Comparison of ENCODE assay signal across 28 cellular contexts in genomic region chr14:74380172-74380571, GRCh38. TPM values are rescaled to one million over a fixed set of nuclear protein-coding genes. Genes with fewer than 3 reads are reported as not detected.
DNase-seq lines count a peak whose midpoint lies in the region; FAIRE-seq and TF ChIP-seq lines count a peak whose summit lies in the region.
"Had no signal": no experiment of that assay in that cellular context is flagged by ENCODE, and none has a peak within 500 bp of the region (broad histone marks: within the 10 kb centered on the region; RNA-seq: fewer than 3 reads in every experiment).

No MANE protein-coding gene starts in this region.

- peaks cover 33% of the 10 kb centered on the region for H3K27me3 Mint-ChIP-seq in MCF 10A (ENCODE audit: insufficient read depth, unreplicated experiment)

- no peak overlapping the region for H3K27ac Mint-ChIP-seq in MCF 10A (ENCODE audit: low read depth, unreplicated experiment)
- H3K27ac Mint-ChIP-seq: CD4-positive, alpha-beta memory T cell had no signal

- no peak overlapping the region for H3K27ac ChIP-seq in mammary epithelial cell (ENCODE audit: insufficient read depth, low read depth, low read length)
- H3K27ac ChIP-seq: 22Rv1; BLaER1 treated with 17β-estradiol and CSF1 and Interleukin-3, amounts not matched to agents 10 nM and 100 nM; HL-60 had no signal

- no peaks in the 10 kb centered on the region for H4K20me1 ChIP-seq in mammary epithelial cell (ENCODE audit: insufficient read depth, low read length)
- H4K20me1 ChIP-seq: BLaER1 treated with 17β-estradiol and CSF1 and Interleukin-3, amounts not matched to agents 10 nM and 100 nM had no signal

- no peaks in the 10 kb centered on the region for H3K36me3 Mint-ChIP-seq in MCF 10A (ENCODE audit: insufficient read depth, unreplicated experiment)
- H3K36me3 Mint-ChIP-seq: CD4-positive, alpha-beta memory T cell had no signal

- dilution Hi-C loops in mammary epithelial cell (cut with HindIII; ENCODE audit: low sequenced_read_pairs): no loop called here

- no peak overlapping the region for H2AFZ ChIP-seq in mammary epithelial cell (ENCODE audit: low read depth, low read length)

- 79% methylated on average over 9 of the region's 9 CpGs for WGBS in mammary epithelial cell (ENCODE audit: low coverage, missing lambda C conversion rate)

- H3K27me3 ChIP-seq in mammary epithelial cell (ENCODE audit: insufficient read depth, low read length) (no peaks in the 10 kb centered on the region), adipocyte (replicated peaks; ENCODE audit: control insufficient read depth, insufficient read depth, low read length) (peaks cover 12% of the 10 kb centered on the region)
- H3K27me3 ChIP-seq: BLaER1 treated with 17β-estradiol and CSF1 and Interleukin-3, amounts not matched to agents 10 nM and 100 nM had no signal

- in situ Hi-C loops in mammary epithelial cell (cut with MboI; ENCODE audit: low sequenced_read_pairs in 2 of 2): no loop called here

- H3K9ac ChIP-seq in mammary epithelial cell (ENCODE audit: insufficient read depth, low read length) (no peak overlapping the region), adipocyte (ENCODE audit: low read length) (no peak overlapping the region)
- H3K9ac ChIP-seq: BLaER1 treated with 17β-estradiol and CSF1 and Interleukin-3, amounts not matched to agents 10 nM and 100 nM had no signal

- H3K4me3 ChIP-seq in mammary epithelial cell (replicated peaks in 1 of 3; ENCODE audit: insufficient read depth in 1 of 3, low read depth in 2 of 3, low read length in 3 of 3): no peak overlapping the region
- H3K4me3 ChIP-seq in adipocyte (ENCODE audit: low read length): no peak overlapping the region
- H3K4me3 ChIP-seq in foreskin fibroblast (ENCODE audit: low read depth in 1 of 2, low read length in 2 of 2): no peak overlapping the region
- H3K4me3 ChIP-seq: BLaER1 treated with 17β-estradiol and CSF1 and Interleukin-3, amounts not matched to agents 10 nM and 100 nM had no signal

- TF ChIP-seq CTCF in MCF 10A (IDR thresholded peaks at IDR 0.05; ENCODE audit: unreplicated experiment) (no peak), mammary epithelial cell (conservative IDR thresholded peaks at IDR 0.05 in 1 of 2, IDR thresholded peaks at IDR 0.05 in 1 of 2; ENCODE audit: extremely low read depth in 1 of 2, insufficient read depth in 1 of 2, low read depth in 1 of 2, low read length in 2 of 2) (no peak), foreskin fibroblast (IDR thresholded peaks at IDR 0.05; ENCODE audit: low read depth, low read length) (no peak)

- no peak overlapping the region for H3K4me3 Mint-ChIP-seq in MCF 10A (ENCODE audit: unreplicated experiment)
- H3K4me3 Mint-ChIP-seq: CD4-positive, alpha-beta memory T cell; H9 had no signal

- intact Hi-C loops in MCF 10A (cut with micrococcal nuclease): no loop called here
- intact Hi-C loops in mammary epithelial cell (cut with micrococcal nuclease): no loop called here

- H3K79me2 ChIP-seq in mammary epithelial cell (ENCODE audit: insufficient read depth, low read length): no peaks in the 10 kb centered on the region

- no peaks in the 10 kb centered on the region for H3K9me3 Mint-ChIP-seq in MCF 10A (ENCODE audit: unreplicated experiment)
- H3K9me3 Mint-ChIP-seq: H9 had no signal

- DNase-seq in MCF 10A (ENCODE audit: unreplicated experiment) (peak; percentile 71), mammary epithelial cell (no peak), adipocyte (ENCODE audit: low read depth) (peak; percentile 19), foreskin fibroblast (peak; percentile 14 to 41), urothelium cell line (ENCODE audit: low spot score) (no peak), activated T-cell treated with anti-CD3 and anti-CD28 coated beads for 4 hours (no peak), T-helper 9 cell (no peak)
- DNase-seq in activated T-cell treated with anti-CD3 and anti-CD28 coated beads, Interleukin-2, amount 50 U/mL, for 48 hours: no peak
- DNase-seq: ACHN; Caco-2; CD4-positive, alpha-beta memory T cell; DMS 273 treated with DMSO at 0.1 percent for 48 hours; DND-41; H9; Karpas-422; NCI-H1048; NCI-H1436 treated with DMSO at 0.1 percent for 48 hours; NCI-H2029 treated with DMSO at 0.1 percent for 48 hours; NCI-H2171; NCI-H526; OCI-M1; RPMI8226 had no signal

- CTCF ChIA-PET in MCF 10A (lab: Yijun Ruan, JAX): no interaction called here
- CTCF ChIA-PET in mammary epithelial cell (lab: Charles Lee; ENCODE audit: low non-redundant PET): no interaction called here

- H3K4me1 ChIP-seq in mammary epithelial cell (ENCODE audit: insufficient read depth, low read length) (no peaks in the 10 kb centered on the region), adipocyte (ENCODE audit: control insufficient read depth, insufficient read depth, low read length) (no peaks in the 10 kb centered on the region)
- H3K4me1 ChIP-seq: BLaER1 treated with 17β-estradiol and CSF1 and Interleukin-3, amounts not matched to agents 10 nM and 100 nM; Caco-2 had no signal

- POLR2A ChIA-PET in MCF 10A (lab: Yijun Ruan, JAX): interaction anchor here (0.7 kb wide), 1 partner anchor 276 kb away, joined by 5 read pairs; no protein-coding TSS in a partner anchor

- H3K36me3 ChIP-seq in mammary epithelial cell (ENCODE audit: insufficient read depth, low read length) (no peaks in the 10 kb centered on the region), adipocyte (ENCODE audit: control insufficient read depth, insufficient read depth, low read length, severe bottlenecking) (no peaks in the 10 kb centered on the region)
- H3K36me3 ChIP-seq: BLaER1 treated with 17β-estradiol and CSF1 and Interleukin-3, amounts not matched to agents 10 nM and 100 nM had no signal

- FAIRE-seq in urothelium cell line (lab: Jason Lieb, UNC): peak; percentile 81
- FAIRE-seq: GM12891 had no signal

- H3K4me1 Mint-ChIP-seq in MCF 10A (ENCODE audit: insufficient read depth, unreplicated experiment): no peaks in the 10 kb centered on the region
- H3K4me1 Mint-ChIP-seq: CD4-positive, alpha-beta memory T cell had no signal

- H3K4me2 ChIP-seq in mammary epithelial cell (ENCODE audit: insufficient read depth, low read depth, low read length): no peak overlapping the region
- H3K4me2 ChIP-seq: BLaER1 treated with 17β-estradiol and CSF1 and Interleukin-3, amounts not matched to agents 10 nM and 100 nM had no signal

- no TSS peak for BruUV-seq in MCF 10A (replicated peaks; lab: Mats Ljungman, UMichigan)
- no TSS peak for BruUV-seq in mammary epithelial cell (replicated peaks; lab: Mats Ljungman, UMichigan)

- no peaks in the 10 kb centered on the region for H3K9me3 ChIP-seq in mammary epithelial cell (replicated peaks; ENCODE audit: insufficient read depth, low read length)
- no peaks in the 10 kb centered on the region for H3K9me3 ChIP-seq in adipocyte (ENCODE audit: control insufficient read depth, low read length)
- H3K9me3 ChIP-seq: BLaER1 treated with 17β-estradiol and CSF1 and Interleukin-3, amounts not matched to agents 10 nM and 100 nM; Caco-2 had no signal

RNA-seq across cellular contexts. Expression of gene VRTN, which starts 31.9 kb away (rescaled TPM):
- total RNA-seq in MCF 10A (2022): not detected in 2 replicates
- total RNA-seq in mammary epithelial cell: not detected
- not detected for polyA plus RNA-seq in mammary epithelial cell
- polyA minus RNA-seq in mammary epithelial cell: not detected
- total RNA-seq: CD4-positive, alpha-beta memory T cell; HT1080; M059J had no signal
- polyA plus RNA-seq: CD4-positive, alpha-beta memory T cell had no signal

RNA-seq across cellular contexts. Expression of gene SYNDIG1L, which starts 45.8 kb away (rescaled TPM):
- not detected in 2 replicates for total RNA-seq in MCF 10A (2022)
- not detected for total RNA-seq in mammary epithelial cell
- not detected for polyA plus RNA-seq in mammary epithelial cell
- not detected for polyA minus RNA-seq in mammary epithelial cell
- total RNA-seq: CD4-positive, alpha-beta memory T cell; HT1080; M059J had no signal
- polyA plus RNA-seq: CD4-positive, alpha-beta memory T cell had no signal

Comparison
In these comparisons a context has a peak if more than half of its experiments do, and no peak if none do; other contexts are left out.
1. DNase-seq: peak in MCF 10A (single experiment), adipocyte (single experiment) and foreskin fibroblast (2 of 2); none in mammary epithelial cell (single experiment), urothelium cell line (single experiment), activated T-cell treated with anti-CD3 and anti-CD28 coated beads, Interleukin-2, amount 50 U/mL, for 48 hours (0 of 2), activated T-cell treated with anti-CD3 and anti-CD28 coated beads for 4 hours (single experiment) and T-helper 9 cell (single experiment).